Comparison of ENCODE assay signal across 35 cellular contexts in the genomic region with DNA sequence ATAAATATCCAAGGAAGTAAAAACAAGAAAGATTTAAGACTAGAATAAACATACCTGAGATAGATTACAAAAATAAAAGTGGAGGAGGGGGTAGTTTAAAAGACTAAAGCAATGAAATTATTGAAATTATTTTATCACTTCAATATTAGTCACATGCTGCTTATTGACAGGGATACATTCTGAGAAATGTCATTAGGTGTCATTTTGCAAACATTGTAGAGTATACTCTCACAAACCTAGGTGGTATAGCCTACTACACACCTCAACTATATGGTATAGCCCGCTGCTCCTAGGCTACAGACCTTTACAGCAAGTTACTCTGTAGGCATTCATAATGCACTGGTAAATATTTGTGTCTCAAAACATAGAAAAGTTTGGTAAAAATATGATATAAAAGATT.
"Had no signal": no experiment of that assay in that cellular context is flagged by ENCODE, and none has a peak within 500 bp of the region (broad histone marks: within the 10 kb centered on the region; RNA-seq: fewer than 3 reads in every experiment).

No MANE protein-coding gene starts in this region.

- H3K4me3 ChIP-seq: MG63 had no signal

- DNase-seq: Karpas-422, Kasumi-1, MG63, MM.1S, MV-4-11, NCI-H1048, NCI-H1092, NCI-H1092 treated with DMSO at 0.1 percent for 48 hours, NCI-H1105, NCI-H1105 treated with DMSO at 0.1 percent for 48 hours, NCI-H1417, NCI-H1417 treated with DMSO at 0.1 percent for 48 hours, NCI-H1436, NCI-H146, NCI-H1694, NCI-H1694 treated with DMSO at 0.1 percent for 48 hours, NCI-H187, NCI-H187 treated with DMSO at 0.1 percent for 48 hours, NCI-H1930, NCI-H2029, NCI-H2029 treated with DMSO at 0.1 percent for 48 hours, NCI-H2081, NCI-H2081 treated with DMSO at 0.1 percent for 48 hours, NCI-H2107, NCI-H2171, NCI-H2171 treated with DMSO at 0.1 percent for 48 hours, NCI-H2227 treated with DMSO at 0.1 percent for 48 hours, NCI-H226, NCI-H345, NCI-H446, NCI-H446 treated with DMSO at 0.1 percent for 48 hours, NCI-H510A, NCI-H510A treated with DMSO at 0.1 percent for 48 hours, NCI-H524, NCI-H524 treated with DMSO at 0.1 percent for 48 hours had no signal

- H3K36me3 ChIP-seq: MG63 had no signal

- H3K27me3 ChIP-seq: MG63 had no signal
